15 cellular contexts compared by ENCODE assay signal in genomic region chr20:7497985-7498384, GRCh38.
DNase-seq lines count a peak whose midpoint lies in the region; ATAC-seq and TF ChIP-seq lines count a peak whose summit lies in the region.
"Had no signal": no experiment of that assay in that cellular context is flagged by ENCODE, and none has a peak within 500 bp of the region (broad histone marks: within the 10 kb centered on the region; RNA-seq: fewer than 3 reads in every experiment).

No MANE protein-coding gene starts in this region.

- POLR2A ChIA-PET in Panc1 (lab: Charles Lee), result no interaction called here

- no peak overlapping the region for H2BK5ac ChIP-seq in mesendoderm (ENCODE audit: low read length)

- BruUV-seq in Panc1 (replicated peaks; lab: Mats Ljungman, UMichigan), result no TSS peak

- H3K18ac ChIP-seq in mesendoderm (ENCODE audit: low read length), result no peak overlapping the region

- H3K27me3 ChIP-seq in Panc1 (ENCODE audit: control insufficient read depth, insufficient read depth, low read length), result no peaks in the 10 kb centered on the region
- H3K27me3 ChIP-seq in mesendoderm (ENCODE audit: insufficient read depth, low read length, poor library complexity), result no peaks in the 10 kb centered on the region
- no peaks in the 10 kb centered on the region for H3K27me3 ChIP-seq in heart right ventricle
- H3K27me3 ChIP-seq: right atrium auricular region, SJCRH30 had no signal

- no CpG with 5 or more reads among the region's 1 CpG for WGBS in mesendoderm (ENCODE audit: extremely low coverage, insufficient coverage, low lambda C conversion rate)
- WGBS in heart right ventricle, 2 donors, result 89 to 100% methylated on average over 1 of the region's 1 CpG

- in situ Hi-C loops in Panc1 (cut with HindIII; ENCODE audit: low pct_unique_long_range_greater_than_20kb, low sequenced_read_pairs), result no loop called here

- H3K4ac ChIP-seq in mesendoderm (ENCODE audit: low read depth, low read length), result no peak overlapping the region

- H4K8ac ChIP-seq in mesendoderm (ENCODE audit: low read depth, low read length), result no peak overlapping the region

- H3K79me2 ChIP-seq in mesendoderm (ENCODE audit: control insufficient read depth, insufficient read depth, low read length), result no peaks in the 10 kb centered on the region

- H3K79me1 ChIP-seq in mesendoderm (ENCODE audit: low read length), result no peaks in the 10 kb centered on the region

- H2BK15ac ChIP-seq in mesendoderm (replicated peaks; ENCODE audit: low read depth), result no peak overlapping the region

- no peaks in the 10 kb centered on the region for H3K36me3 ChIP-seq in Panc1 (ENCODE audit: control insufficient read depth, insufficient read depth, low read length)
- H3K36me3 ChIP-seq in mesendoderm (ENCODE audit: control insufficient read depth, insufficient read depth, low read length), result no peaks in the 10 kb centered on the region
- H3K36me3 ChIP-seq in heart right ventricle, result no peaks in the 10 kb centered on the region
- H3K36me3 ChIP-seq: right atrium auricular region, SJCRH30 had no signal

- H3K56ac ChIP-seq in mesendoderm (ENCODE audit: low read length), result no peak overlapping the region

- H2AK5ac ChIP-seq in mesendoderm (ENCODE audit: low read length), result no peak overlapping the region

- CTCF ChIA-PET in Panc1 (lab: Charles Lee), result no interaction called here

- H3K9ac ChIP-seq in mesendoderm (ENCODE audit: low read length), result no peak overlapping the region

- no peak overlapping the region for H3K4me3 ChIP-seq in Panc1 (ENCODE audit: low read depth in 2 of 2, low read length in 2 of 2)
- H3K4me3 ChIP-seq in epithelial cell of esophagus (ENCODE audit: low read length), result no peak overlapping the region
- H3K4me3 ChIP-seq in mesendoderm (ENCODE audit: low read length), result no peak overlapping the region
- no peak overlapping the region for H3K4me3 ChIP-seq in heart right ventricle
- H3K4me3 ChIP-seq: right atrium auricular region, SJCRH30 had no signal

- H2BK120ac ChIP-seq in mesendoderm (ENCODE audit: low read depth, low read length), result no peak overlapping the region

- intact Hi-C loops in Panc1 (cut with micrococcal nuclease; ENCODE audit: unreplicated experiment), result no loop called here
- intact Hi-C loops in heart right ventricle (cut with DNase I), result no loop called here

- H3K23ac ChIP-seq in mesendoderm (ENCODE audit: low read length), result no peak overlapping the region

- H3K4me1 ChIP-seq in Panc1 (ENCODE audit: control insufficient read depth, insufficient read depth, low read length) (no peaks in the 10 kb centered on the region), mesendoderm (ENCODE audit: control insufficient read depth, low read depth, low read length) (no peaks in the 10 kb centered on the region), heart right ventricle (peaks cover 0 to 14% (median 0%) of the 10 kb centered on the region in 9 donors)
- H3K4me1 ChIP-seq: right atrium auricular region, SJCRH30 had no signal

- H3K27ac ChIP-seq in Panc1 (ENCODE audit: low read length) (no peak overlapping the region), mesendoderm (ENCODE audit: low read depth, low read length) (no peak overlapping the region), heart right ventricle (no peak overlapping the region)
- H3K27ac ChIP-seq: right atrium auricular region, SJCRH30 had no signal

- H3K9me3 ChIP-seq in Panc1 (ENCODE audit: control insufficient read depth, insufficient read depth, low read depth, low read length) (no peaks in the 10 kb centered on the region), heart right ventricle (peaks cover 0 to 22% (median 9%) of the 10 kb centered on the region in 11 donors)
- H3K9me3 ChIP-seq: SJCRH30 had no signal

- ATAC-seq in Panc1 (no peak), HG03039 (IDR thresholded peaks at IDR 0.05; ENCODE audit: unreplicated experiment) (no peak), heart right ventricle (no peak)

- TF ChIP-seq CTCF in Panc1 (IDR thresholded peaks at IDR 0.05) (no peak), epithelial cell of esophagus (IDR thresholded peaks at IDR 0.05; ENCODE audit: insufficient read depth, low read depth, low read length, missing control alignments) (no peak), heart right ventricle (IDR thresholded peaks at IDR 0.05) (no peak)

- DNase-seq in EH (ENCODE audit: low read depth), result peak; percentile 1
- peak; percentile 18 for DNase-seq in Panc1 (ENCODE audit: low read depth, low spot score)
- DNase-seq in epithelial cell of esophagus (ENCODE audit: low read depth), result peak; percentile 96
- peak; percentile 12 for DNase-seq in mesendoderm
- DNase-seq in stimulated activated CD4-positive, alpha-beta T cell treated with anti-CD3 and anti-CD28 coated beads, Interleukin-12 subunit alpha, Interleukin-12 subunit beta, amount 100 ng/mL, for 4 hours, result no peak
- DNase-seq in putamen (ENCODE audit: low spot score), result no peak
- no peak for DNase-seq in heart right ventricle
- DNase-seq: activated CD4-positive, alpha-beta T cell treated with anti-CD3 and anti-CD28 coated beads, Interleukin-2, amount 50 U/mL, for 1 hour; activated T-cell treated with anti-CD3 and anti-CD28 coated beads, Interleukin-2, amount 50 U/mL, for 1 hour; NCI-H1105; nephron progenitor cell; SJCRH30; stimulated activated CD4-positive, alpha-beta T cell treated with anti-CD3 and anti-CD28 coated beads, Interleukin-4, amount 100 ng/mL, for 4 hours had no signal

- no peak overlapping the region for H4K5ac ChIP-seq in mesendoderm (ENCODE audit: low read length)

- no peak overlapping the region for H3K4me2 ChIP-seq in mesendoderm (ENCODE audit: low read length)

Comparison
In these comparisons a context has a peak if more than half of its experiments do, and no peak if none do; other contexts are left out.
1. DNase-seq: peak in EH (single experiment), Panc1 (single experiment), epithelial cell of esophagus (single experiment) and mesendoderm (single experiment); none in stimulated activated CD4-positive, alpha-beta T cell treated with anti-CD3 and anti-CD28 coated beads, Interleukin-12 subunit alpha, Interleukin-12 subunit beta, amount 100 ng/mL, for 4 hours (single experiment), putamen (single experiment) and heart right ventricle (0 of 2).